22 cellular contexts compared by ENCODE assay signal in the genomic region with DNA sequence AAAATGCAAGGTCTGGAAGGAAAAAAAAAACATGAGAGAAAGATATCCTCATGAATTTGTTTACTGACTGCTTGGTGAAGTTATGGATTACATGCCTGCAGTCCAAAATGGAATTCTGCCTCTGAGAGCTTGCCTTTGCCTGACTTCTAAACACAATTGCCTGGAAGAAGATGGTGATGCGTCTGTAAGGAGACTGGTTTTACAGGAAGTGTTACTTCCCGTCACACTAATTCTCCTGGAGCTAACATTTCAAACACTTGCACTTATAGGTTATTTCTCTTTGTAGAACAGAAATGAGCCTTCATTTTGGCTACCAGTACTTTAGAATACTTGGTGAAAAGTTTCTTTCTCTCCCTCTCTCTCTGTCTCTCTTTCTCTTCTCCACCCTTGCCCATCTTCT.
DNase-seq lines count a peak whose midpoint lies in the region; ATAC-seq, FAIRE-seq and TF ChIP-seq lines count a peak whose summit lies in the region.
"Had no signal": no experiment of that assay in that cellular context is flagged by ENCODE, and none has a peak within 500 bp of the region (broad histone marks: within the 10 kb centered on the region; RNA-seq: fewer than 3 reads in every experiment).

No MANE protein-coding gene starts in this region.

- H3K36me3 Mint-ChIP-seq in type B pancreatic cell = no peaks in the 10 kb centered on the region
- H3K36me3 Mint-ChIP-seq in activated CD4-positive, alpha-beta T cell treated with anti-CD3 and anti-CD28 coated beads for 36 hours (ENCODE audit: low read depth) = no peaks in the 10 kb centered on the region

- no peak overlapping the region for H2AFZ ChIP-seq in mesenchymal stem cell (ENCODE audit: low read depth, low read length)

- no peak overlapping the region for H3K4me2 ChIP-seq in mesenchymal stem cell (ENCODE audit: low read length, poor library complexity, severe bottlenecking)
- H3K4me2 ChIP-seq: A549, GM23338 had no signal

- WGBS in mesenchymal stem cell = 71% methylated on average over 2 of the region's 2 CpGs

- no peaks in the 10 kb centered on the region for H3K27me3 ChIP-seq in bronchial epithelial cell (ENCODE audit: control insufficient read depth, insufficient read depth, low read length)
- H3K27me3 ChIP-seq in mesenchymal stem cell (ENCODE audit: control insufficient read depth in 1 of 2, insufficient read depth in 1 of 2, low read length in 2 of 2) = no peaks in the 10 kb centered on the region

- H2BK12ac ChIP-seq in mesenchymal stem cell (ENCODE audit: low read length in 2 of 2) = no peak overlapping the region

- peak; percentile 23 for DNase-seq in DMS53 (lab: John Stamatoyannopoulos, UW)
- DNase-seq in DMS53 treated with DMSO at 0.1 percent for 48 hours (lab: John Stamatoyannopoulos, UW; ENCODE audit: unreplicated experiment) = no peak
- peak; percentile 51 for DNase-seq in bronchial epithelial cell (ENCODE audit: low read depth)
- no peak for DNase-seq in mesenchymal stem cell
- DNase-seq in type B pancreatic cell (ENCODE audit: extremely low spot score, unreplicated experiment) = no peak
- DNase-seq in stimulated activated naive CD4-positive, alpha-beta T cell treated with Interleukin-2 at 50 U/mL for 16 hours (lab: John Stamatoyannopoulos, UW) = no peak
- no peak for DNase-seq in activated CD4-positive, alpha-beta T cell treated with anti-CD3 and anti-CD28 coated beads for 36 hours
- DNase-seq in activated CD4-positive, alpha-beta T cell treated with anti-CD3 and anti-CD28 coated beads, Interleukin-2, amount 50 U/mL, for 1 hour = no peak
- DNase-seq: AML-193; CD4-positive, alpha-beta T cell; DMS153; DND-41; EL; HCEC 1CT; IMR-90 had no signal

- no peak overlapping the region for H3K27ac ChIP-seq in mesenchymal stem cell (ENCODE audit: low read length, poor library complexity, severe bottlenecking)
- H3K27ac ChIP-seq: 22Rv1, A549, C4-2B had no signal

- H3K18ac ChIP-seq in mesenchymal stem cell (ENCODE audit: low read depth in 1 of 2, low read length in 2 of 2) = peak overlapping the region; percentile 43 to 51

- H2BK120ac ChIP-seq in mesenchymal stem cell (ENCODE audit: low read depth, low read length) = no peak overlapping the region

- H3K9me3 Mint-ChIP-seq in type B pancreatic cell = no peaks in the 10 kb centered on the region
- peaks cover 16% of the 10 kb centered on the region for H3K9me3 Mint-ChIP-seq in activated CD4-positive, alpha-beta T cell treated with anti-CD3 and anti-CD28 coated beads for 36 hours (ENCODE audit: low read depth)
- H3K9me3 Mint-ChIP-seq: GM23338 had no signal

- H3K4me3 ChIP-seq in bronchial epithelial cell (ENCODE audit: low read depth, low read length) = no peak overlapping the region
- no peak overlapping the region for H3K4me3 ChIP-seq in mesenchymal stem cell (ENCODE audit: insufficient read depth in 1 of 2, low read depth in 1 of 2, low read length in 2 of 2)
- H3K4me3 ChIP-seq: A549, GM12878, GM23338 had no signal

- no peaks in the 10 kb centered on the region for H3K36me3 ChIP-seq in bronchial epithelial cell (ENCODE audit: control insufficient read depth, insufficient read depth, low read length)
- no peaks in the 10 kb centered on the region for H3K36me3 ChIP-seq in mesenchymal stem cell (ENCODE audit: control insufficient read depth in 1 of 2, insufficient read depth in 2 of 2, low read depth in 1 of 2, low read length in 2 of 2)

- H2BK5ac ChIP-seq in mesenchymal stem cell (ENCODE audit: low read depth, low read length, poor library complexity, severe bottlenecking) = no peak overlapping the region

- no peak for FAIRE-seq in bronchial epithelial cell (lab: Jason Lieb, UNC)
- FAIRE-seq: A549, GM12878, H54, HTR-8/SVneo had no signal

- no peak overlapping the region for H3K23ac ChIP-seq in mesenchymal stem cell (ENCODE audit: low read length in 2 of 2)

- H3K4me3 Mint-ChIP-seq in type B pancreatic cell = peak overlapping the region; percentile 2
- no peak overlapping the region for H3K4me3 Mint-ChIP-seq in activated CD4-positive, alpha-beta T cell treated with anti-CD3 and anti-CD28 coated beads for 36 hours
- H3K4me3 Mint-ChIP-seq: CD4-positive, alpha-beta T cell; GM23338 had no signal

- no peak overlapping the region for H3K9ac ChIP-seq in mesenchymal stem cell (ENCODE audit: low read length)

- POLR2A ChIA-PET in activated CD4-positive, alpha-beta T cell treated with anti-CD3 and anti-CD28 coated beads for 36 hours (lab: Charles Lee) = no interaction called here

- no peak overlapping the region for H4K8ac ChIP-seq in mesenchymal stem cell (ENCODE audit: low read length)

- H2BK15ac ChIP-seq in mesenchymal stem cell (ENCODE audit: low read depth, poor library complexity, severe bottlenecking) = no peak overlapping the region

- TF ChIP-seq CTCF in bronchial epithelial cell (IDR thresholded peaks at IDR 0.05; ENCODE audit: insufficient read depth, low read length, severe bottlenecking) (no peak), type B pancreatic cell (conservative IDR thresholded peaks at IDR 0.05) (no peak)

- CTCF ChIA-PET in activated CD4-positive, alpha-beta T cell treated with anti-CD3 and anti-CD28 coated beads for 36 hours (lab: Charles Lee) = no interaction called here

- H3K4ac ChIP-seq in mesenchymal stem cell (ENCODE audit: low read depth in 1 of 2, low read length in 2 of 2) = no peak overlapping the region

- ATAC-seq in activated CD4-positive, alpha-beta T cell treated with anti-CD3 and anti-CD28 coated beads for 36 hours = no peak
- ATAC-seq: A549 had no signal

- no peaks in the 10 kb centered on the region for H3K27me3 Mint-ChIP-seq in type B pancreatic cell
- no peaks in the 10 kb centered on the region for H3K27me3 Mint-ChIP-seq in activated CD4-positive, alpha-beta T cell treated with anti-CD3 and anti-CD28 coated beads for 36 hours
- H3K27me3 Mint-ChIP-seq: CD4-positive, alpha-beta T cell had no signal

- H3K4me1 Mint-ChIP-seq in type B pancreatic cell (ENCODE audit: unreplicated experiment) = peaks cover 22% of the 10 kb centered on the region
- no peaks in the 10 kb centered on the region for H3K4me1 Mint-ChIP-seq in activated CD4-positive, alpha-beta T cell treated with anti-CD3 and anti-CD28 coated beads for 36 hours

- H3K27ac Mint-ChIP-seq in type B pancreatic cell = peak overlapping the region; percentile 14
- H3K27ac Mint-ChIP-seq in activated CD4-positive, alpha-beta T cell treated with anti-CD3 and anti-CD28 coated beads for 36 hours = no peak overlapping the region
- H3K27ac Mint-ChIP-seq: CD4-positive, alpha-beta T cell; GM23338 had no signal

- H3K9me3 ChIP-seq in mesenchymal stem cell (ENCODE audit: control insufficient read depth, low read length) = no peaks in the 10 kb centered on the region
- H3K9me3 ChIP-seq: A549 had no signal

- no peaks in the 10 kb centered on the region for H3K79me1 ChIP-seq in mesenchymal stem cell (replicated peaks; ENCODE audit: low read length, poor library complexity, severe bottlenecking)

- no peak overlapping the region for H2AK5ac ChIP-seq in mesenchymal stem cell (ENCODE audit: low read length, severe bottlenecking)

- H3K14ac ChIP-seq in mesenchymal stem cell (ENCODE audit: low read length in 2 of 2) = no peak overlapping the region

- H4K91ac ChIP-seq in mesenchymal stem cell (ENCODE audit: low read length) = no peak overlapping the region

- intact Hi-C loops in activated CD4-positive, alpha-beta T cell treated with anti-CD3 and anti-CD28 coated beads for 36 hours (cut with DNase I, micrococcal nuclease) = no loop called here

- no peaks in the 10 kb centered on the region for H3K4me1 ChIP-seq in mesenchymal stem cell (ENCODE audit: control insufficient read depth, insufficient read depth, low read depth, low read length)
- H3K4me1 ChIP-seq: A549 had no signal

Comparison
In these comparisons a context has a peak if more than half of its experiments do, and no peak if none do; other contexts are left out.
1. DNase-seq: peak in DMS53 (single experiment) and bronchial epithelial cell (single experiment); none in DMS53 treated with DMSO at 0.1 percent for 48 hours (single experiment), mesenchymal stem cell (single experiment), type B pancreatic cell (single experiment), stimulated activated naive CD4-positive, alpha-beta T cell treated with Interleukin-2 at 50 U/mL for 16 hours (single experiment), activated CD4-positive, alpha-beta T cell treated with anti-CD3 and anti-CD28 coated beads for 36 hours (single experiment) and activated CD4-positive, alpha-beta T cell treated with anti-CD3 and anti-CD28 coated beads, Interleukin-2, amount 50 U/mL, for 1 hour (single experiment).